8 cellular contexts compared by ENCODE assay signal in genomic region chr3:11847035-11847394, GRCh38. TPM values are rescaled to one million over a fixed set of nuclear protein-coding genes. Genes with fewer than 3 reads are reported as not detected.
A peak's percentile ranks its signal among the peaks of the same experiment; 100 is the strongest.
DNase-seq lines count a peak whose midpoint lies in the region; ATAC-seq and TF ChIP-seq lines count a peak whose summit lies in the region.

No MANE protein-coding gene starts in this region.

- H3K36me3 ChIP-seq in BLaER1 = peaks cover 21% of the 10 kb centered on the region

- no peaks in the 10 kb centered on the region for H3K36me3 Mint-ChIP-seq in IgD-negative memory B cell
- H3K36me3 Mint-ChIP-seq in naive thymus-derived CD8-positive, alpha-beta T cell = peaks cover 0 to 26% (median 7%) of the 10 kb centered on the region in 3 donors

- no peaks in the 10 kb centered on the region for H3K27me3 Mint-ChIP-seq in IgD-negative memory B cell
- H3K27me3 Mint-ChIP-seq in naive thymus-derived CD8-positive, alpha-beta T cell = peaks cover 0 to 2% (median 0%) of the 10 kb centered on the region in 5 donors

- H3K9me3 ChIP-seq in BLaER1 = no peaks in the 10 kb centered on the region

- H3K9ac ChIP-seq in BLaER1 = peak overlapping the region; percentile 87; the same call in 1 of the 2 replicates

- H4K20me1 ChIP-seq in BLaER1 = no peaks in the 10 kb centered on the region

- TF ChIP-seq CTCF in choroid plexus epithelial cell (conservative IDR thresholded peaks at IDR 0.05; ENCODE audit: low read depth, low read length) = no peak

- peak overlapping the region; percentile 84; the same call in 1 of the 2 replicates for H3K4me2 ChIP-seq in BLaER1

- H3K4me3 ChIP-seq in BLaER1 = peak overlapping the region; percentile 81
- peak overlapping the region; percentile 85 for H3K4me3 ChIP-seq in choroid plexus epithelial cell (ENCODE audit: low read depth, low read length)

- H3K27me3 ChIP-seq in BLaER1 = peaks cover 14% of the 10 kb centered on the region; the same call in 1 of the 2 replicates

- ATAC-seq in naive thymus-derived CD8-positive, alpha-beta T cell = no peak
- ATAC-seq in GM19324 (IDR thresholded peaks at IDR 0.05; ENCODE audit: low FRiP score, unreplicated experiment) = no peak

- H3K4me1 Mint-ChIP-seq in IgD-negative memory B cell = peaks cover 9 to 31% (median 28%) of the 10 kb centered on the region in 3 donors
- peaks cover 24 to 52% (median 45%) of the 10 kb centered on the region in 4 donors for H3K4me1 Mint-ChIP-seq in naive thymus-derived CD8-positive, alpha-beta T cell

- peak overlapping the region; percentile 77 to 99 (median 87) for H3K27ac Mint-ChIP-seq in IgD-negative memory B cell
- H3K27ac Mint-ChIP-seq in naive thymus-derived CD8-positive, alpha-beta T cell = peak overlapping the region; percentile 94 to 99 (median 98)

- POLR2A ChIA-PET in naive thymus-derived CD8-positive, alpha-beta T cell (lab: Charles Lee) = interaction anchor here (0.6 to 2.0 kb wide), 7 partner anchors 10 to 697 kb away, joined by 3 to 8 read pairs (median 4); partner anchors contain the start of genes TSEN2 and VGLL4

- DNase-seq in choroid plexus epithelial cell (ENCODE audit: low read depth) = no peak
- peak in 1 of 10 donors; percentile 1 for DNase-seq in naive thymus-derived CD8-positive, alpha-beta T cell
- DNase-seq in GOT3 (lab: John Stamatoyannopoulos, UW) = no peak
- DNase-seq in cerebellar cortex (ENCODE audit: low spot score) = no peak
- no peak for DNase-seq in COLO668 (lab: John Stamatoyannopoulos, UW; ENCODE audit: unreplicated experiment)

- H3K4me1 ChIP-seq in BLaER1 = peaks cover 17% of the 10 kb centered on the region

- H3K9me3 Mint-ChIP-seq in IgD-negative memory B cell = no peaks in the 10 kb centered on the region
- no peaks in the 10 kb centered on the region for H3K9me3 Mint-ChIP-seq in naive thymus-derived CD8-positive, alpha-beta T cell

- no peak overlapping the region for H3K27ac ChIP-seq in BLaER1

- H3K4me3 Mint-ChIP-seq in IgD-negative memory B cell = peak overlapping the region; percentile 96 to 100 (median 98)
- H3K4me3 Mint-ChIP-seq in naive thymus-derived CD8-positive, alpha-beta T cell = peak overlapping the region; percentile 95 to 99 (median 99)

RNA-seq across cellular contexts. Expression of gene TAMM41, which starts 0.3 kb away (rescaled TPM):
- polyA plus RNA-seq in IgD-negative memory B cell = 40.0 TPM
- total RNA-seq in naive thymus-derived CD8-positive, alpha-beta T cell = 10 to 100 TPM; 42.0 to 42.7 TPM
- 10 to 100 TPM; 15.7 to 37.1 (median 21.3) TPM for polyA plus RNA-seq in naive thymus-derived CD8-positive, alpha-beta T cell
